In the genomic region with DNA sequence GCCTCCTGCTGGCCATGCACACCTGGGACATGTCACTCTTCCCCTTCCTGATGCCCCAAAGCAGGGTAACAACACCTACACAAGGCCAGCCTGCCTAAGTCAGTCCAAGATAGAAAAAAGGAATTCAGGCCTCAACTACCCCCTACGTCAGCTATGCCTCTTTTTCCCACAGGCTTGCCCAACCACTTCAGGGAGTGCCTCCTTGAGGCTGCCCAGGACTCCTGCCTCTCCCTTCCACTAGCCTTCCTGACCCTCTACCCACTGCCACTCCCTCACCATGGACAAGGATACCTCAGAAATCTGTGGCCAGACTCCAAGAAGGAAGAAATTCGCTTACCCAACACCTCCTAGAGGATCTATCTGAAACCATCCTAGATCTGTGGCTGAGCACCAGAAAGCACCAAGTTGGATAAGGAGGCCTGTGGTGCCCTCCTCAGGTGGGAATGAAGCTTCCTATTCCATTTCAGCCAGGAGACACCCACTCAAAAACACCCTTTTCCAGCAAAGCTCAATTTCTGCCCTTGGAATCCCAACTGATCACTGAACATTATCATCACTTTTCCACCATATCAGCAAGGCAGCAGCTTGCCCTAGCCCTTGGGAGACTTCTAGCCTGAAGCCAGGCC, we compare ENCODE assay signal across 9 cellular contexts. TPM values are rescaled to one million over a fixed set of nuclear protein-coding genes. Genes with fewer than 3 reads are reported as not detected.
DNase-seq lines count a peak whose midpoint lies in the region; ATAC-seq, FAIRE-seq and TF ChIP-seq lines count a peak whose summit lies in the region.
"Had no signal": no experiment of that assay in that cellular context is flagged by ENCODE, and none has a peak within 500 bp of the region (broad histone marks: within the 10 kb centered on the region; RNA-seq: fewer than 3 reads in every experiment).

No MANE protein-coding gene starts in this region.

- TF ChIP-seq EP300 in HepG2 (IDR thresholded peaks at IDR 0.05; ENCODE audit: low read depth in 2 of 2, low read length in 2 of 2) (no peak), HepG2 (CRISPR knock-in tag; IDR thresholded peaks at IDR 0.05; ENCODE audit: borderline replicate concordance) (no peak), upper lobe of left lung (IDR thresholded peaks at IDR 0.05) (no peak)

- no CpG with 5 or more reads among the region's 2 CpGs for WGBS in HepG2 (ENCODE audit: low lambda C conversion rate)
- 38% methylated on average over 2 of the region's 2 CpGs; no CpG with 5 or more reads in 1 of the 2 donors for WGBS in upper lobe of left lung, 2 donors

- H3K9me3 ChIP-seq in HepG2 (ENCODE audit: low read length) (no peaks in the 10 kb centered on the region), upper lobe of left lung (no peaks in the 10 kb centered on the region)

- H3K4me2 ChIP-seq in HepG2 (ENCODE audit: low read depth, low read length), result peak overlapping the region; percentile 95

- CTCF ChIA-PET in HepG2 (lab: Yijun Ruan, JAX; ENCODE audit: low intra/inter-chr PET ratio, low total read pairs), result no interaction called here

- POLR2A ChIA-PET in HepG2 (lab: Yijun Ruan, JAX), result no interaction called here

- peak overlapping the region; percentile 97 for H3K9ac ChIP-seq in HepG2 (ENCODE audit: insufficient read depth, low read depth, low read length)

- intact Hi-C loops in HepG2 (cut with micrococcal nuclease; ENCODE audit: unreplicated experiment), result no loop called here

- H2AFZ ChIP-seq in HepG2 (ENCODE audit: low read length), result no peak overlapping the region

- TF ChIP-seq RAD21 in HepG2 (CRISPR knock-in tag; IDR thresholded peaks at IDR 0.05), result no peak

- H3K27ac Mint-ChIP-seq in activated naive CD4-positive, alpha-beta T cell treated with anti-CD3 and anti-CD28 coated beads, Interleukin-2, amount 50 U/mL, for 24 hours, result peak overlapping the region; percentile 68
- peak overlapping the region; percentile 99 for H3K27ac Mint-ChIP-seq in activated naive CD8-positive, alpha-beta T cell treated with anti-CD3 and anti-CD28 coated beads, Interleukin-2, amount 50 U/mL, for 24 hours

- H3K27me3 Mint-ChIP-seq in activated naive CD4-positive, alpha-beta T cell treated with anti-CD3 and anti-CD28 coated beads, Interleukin-2, amount 50 U/mL, for 24 hours, result no peaks in the 10 kb centered on the region
- no peaks in the 10 kb centered on the region for H3K27me3 Mint-ChIP-seq in activated naive CD8-positive, alpha-beta T cell treated with anti-CD3 and anti-CD28 coated beads, Interleukin-2, amount 50 U/mL, for 24 hours

- BruUV-seq in HepG2 (replicated peaks; lab: Mats Ljungman, UMichigan), result no TSS peak

- H3K79me2 ChIP-seq in HepG2 (ENCODE audit: insufficient read depth, low read length), result peaks cover 50% of the 10 kb centered on the region

- no peak for ATAC-seq in activated naive CD8-positive, alpha-beta T cell treated with anti-CD3 and anti-CD28 coated beads, Interleukin-2, amount 50 U/mL, for 24 hours
- ATAC-seq in HepG2, result peak; percentile 22; the same call in 1 of the 3 replicates
- peak in 1 of 2 donors; percentile 37 for ATAC-seq in upper lobe of left lung (ENCODE audit: low FRiP score in 2 of 2)

- TF ChIP-seq POLR2A in HepG2 (IDR thresholded peaks at IDR 0.05; ENCODE audit: insufficient read depth in 1 of 2, low read depth in 2 of 2, low read length in 2 of 2) (no peak), upper lobe of left lung (IDR thresholded peaks at IDR 0.05) (no peak), H54 (IDR thresholded peaks at IDR 0.05; ENCODE audit: low read depth, low read length) (no peak)

- H3K4me1 ChIP-seq in HepG2 (ENCODE audit: insufficient read depth, low read length) (peaks cover 34% of the 10 kb centered on the region), upper lobe of left lung (peaks cover 15 to 32% (median 23%) of the 10 kb centered on the region in 4 donors)

- peaks cover 28% of the 10 kb centered on the region for H3K4me1 Mint-ChIP-seq in activated naive CD4-positive, alpha-beta T cell treated with anti-CD3 and anti-CD28 coated beads, Interleukin-2, amount 50 U/mL, for 24 hours
- peaks cover 40% of the 10 kb centered on the region for H3K4me1 Mint-ChIP-seq in activated naive CD8-positive, alpha-beta T cell treated with anti-CD3 and anti-CD28 coated beads, Interleukin-2, amount 50 U/mL, for 24 hours

- peak overlapping the region; percentile 97 for H3K4me3 Mint-ChIP-seq in activated naive CD4-positive, alpha-beta T cell treated with anti-CD3 and anti-CD28 coated beads, Interleukin-2, amount 50 U/mL, for 24 hours
- H3K4me3 Mint-ChIP-seq in activated naive CD8-positive, alpha-beta T cell treated with anti-CD3 and anti-CD28 coated beads, Interleukin-2, amount 50 U/mL, for 24 hours, result peak overlapping the region; percentile 92

- H3K36me3 Mint-ChIP-seq in activated naive CD4-positive, alpha-beta T cell treated with anti-CD3 and anti-CD28 coated beads, Interleukin-2, amount 50 U/mL, for 24 hours, result peaks cover 4% of the 10 kb centered on the region
- peaks cover 27% of the 10 kb centered on the region for H3K36me3 Mint-ChIP-seq in activated naive CD8-positive, alpha-beta T cell treated with anti-CD3 and anti-CD28 coated beads, Interleukin-2, amount 50 U/mL, for 24 hours (ENCODE audit: low read depth)

- no peak for DNase-seq in activated naive CD4-positive, alpha-beta T cell treated with Interleukin-2 at 50 U/mL for 16 hours
- no peak for DNase-seq in activated naive CD8-positive, alpha-beta T cell treated with anti-CD3 and anti-CD28 coated beads, Interleukin-2, amount 50 U/mL, for 24 hours
- DNase-seq in HepG2 (ENCODE audit: low spot score) (no peak), upper lobe of left lung (peak in 1 of 2 donors; percentile 55), H54 (ENCODE audit: insufficient read length, low spot score) (no peak), NCI-H446 treated with DMSO at 0.1 percent for 48 hours (lab: John Stamatoyannopoulos, UW) (no peak), SIG-M5 (lab: John Stamatoyannopoulos, UW) (no peak)

- H3K27me3 ChIP-seq in HepG2 (ENCODE audit: control insufficient read depth in 1 of 2, insufficient read depth in 2 of 2, low read length in 2 of 2) (no peaks in the 10 kb centered on the region; a peak in 2 of 5 replicates), upper lobe of left lung (no peaks in the 10 kb centered on the region)

- no peaks in the 10 kb centered on the region for H3K9me3 Mint-ChIP-seq in activated naive CD4-positive, alpha-beta T cell treated with anti-CD3 and anti-CD28 coated beads, Interleukin-2, amount 50 U/mL, for 24 hours
- no peaks in the 10 kb centered on the region for H3K9me3 Mint-ChIP-seq in activated naive CD8-positive, alpha-beta T cell treated with anti-CD3 and anti-CD28 coated beads, Interleukin-2, amount 50 U/mL, for 24 hours

- FAIRE-seq in HepG2 (lab: Jason Lieb, UNC) (peak; percentile 83), H54 (lab: Jason Lieb, UNC) (no peak)
- FAIRE-seq: TTC549 had no signal

- H4K20me1 ChIP-seq in HepG2 (ENCODE audit: insufficient read depth, low read length), result peaks cover 32% of the 10 kb centered on the region

- H3K36me3 ChIP-seq in HepG2 (replicated peaks in 1 of 2; ENCODE audit: control insufficient read depth in 1 of 2, insufficient read depth in 2 of 2, low read length in 2 of 2) (peaks cover 2 to 22% of the 10 kb centered on the region in 2 experiments; a peak in 4 of 5 replicates), upper lobe of left lung (peaks cover 0 to 28% (median 11%) of the 10 kb centered on the region in 4 donors)

- TF ChIP-seq CTCF in HepG2 (CRISPR knock-in tag; IDR thresholded peaks at IDR 0.05) (peak; percentile 37; the same call in 1 of the 2 replicates), upper lobe of left lung (IDR thresholded peaks at IDR 0.05) (peak in 1 of 6 experiments; percentile 13)

- H3K27ac ChIP-seq in HepG2 (ENCODE audit: extremely low read length, insufficient read depth, low read length), result no peak overlapping the region
- H3K27ac ChIP-seq in upper lobe of left lung, result peak overlapping the region in 2 of 4 donors; percentile 11 to 94

- in situ Hi-C loops in HepG2 (cut with HindIII; ENCODE audit: extremely low pct_ligation_motif_present, low pct_unique_long_range_greater_than_20kb), result no loop called here

- H3K4me3 ChIP-seq in HepG2 (replicated peaks in 1 of 3; ENCODE audit: insufficient read depth in 1 of 3, low read depth in 2 of 3, low read length in 3 of 3) (peak overlapping the region; percentile 83 to 89 (median 87)), upper lobe of left lung (peak overlapping the region; percentile 62 to 93 (median 80))

RNA-seq across cellular contexts. Expression of a gene that starts 1.8 kb away (rescaled TPM):
- total RNA-seq in HepG2 (2016; rRNA removed; fragmentation: Illumina TruSeq; extraction: Trizol) (26.0 and 32.5 TPM in 2 replicates), upper lobe of left lung (100 to 1,000 TPM in 3 of 6 donors, 10 to 100 TPM in 3; 79.0 to 171 (median 108) TPM)
- total RNA-seq in HepG2 (2016; cell fraction: cytosol; rRNA removed; fragmentation: Illumina TruSeq; extraction: Trizol; ENCODE audit: low read depth), result 2.3 and 2.5 TPM in 2 replicates
- total RNA-seq in HepG2 (2016; cell fraction: insoluble cytoplasmic fraction; rRNA removed; fragmentation: Illumina TruSeq; extraction: Trizol), result 21.6 and 32.6 TPM in 2 replicates
- 8.3 and 11.1 TPM in 2 replicates for total RNA-seq in HepG2 (2016; cell fraction: membrane; rRNA removed; fragmentation: Illumina TruSeq; extraction: Trizol)
- total RNA-seq in HepG2 (2016; cell fraction: nucleus; rRNA removed; fragmentation: Illumina TruSeq; extraction: Trizol), result 39.7 and 47.1 TPM in 2 replicates
- polyA plus RNA-seq in HepG2 (2011; rRNA removed), result 34.0 and 46.9 TPM in 2 replicates
- 15.0 and 15.5 TPM in 2 replicates for polyA plus RNA-seq in HepG2 (2011; cell fraction: cytosol; rRNA removed)
- 139 and 160 TPM in 2 replicates for polyA plus RNA-seq in HepG2 (2011; cell fraction: nucleus; rRNA removed)
- polyA plus RNA-seq in HepG2 (2012), result 29.4 and 34.1 TPM in 2 replicates
- polyA plus RNA-seq in HepG2 (2016; cell fraction: cytosol; fragmentation: Illumina TruSeq; extraction: Trizol; ENCODE audit: low read depth), result 1.0 and 1.1 TPM in 2 replicates
- polyA plus RNA-seq in HepG2 (2016; cell fraction: insoluble cytoplasmic fraction; fragmentation: Illumina TruSeq; extraction: Trizol; ENCODE audit: low read depth), result 13.6 and 17.4 TPM in 2 replicates
- 1.6 and 2.4 TPM in 2 replicates for polyA plus RNA-seq in HepG2 (2016; cell fraction: membrane; fragmentation: Illumina TruSeq; extraction: Trizol; ENCODE audit: low read depth)
- polyA plus RNA-seq in HepG2 (2016; cell fraction: nucleus; fragmentation: Illumina TruSeq; extraction: Trizol; ENCODE audit: insufficient read depth, low read depth), result 43.2 and 51.6 TPM in 2 replicates
- 109 and 178 TPM in 2 replicates for polyA minus RNA-seq in HepG2 (2011; rRNA and poly(A)+ RNA removed; ENCODE audit: low replicate concordance)
- polyA minus RNA-seq in HepG2 (2011; cell fraction: cytosol; rRNA and poly(A)+ RNA removed), result 36.1 and 38.1 TPM in 2 replicates
- polyA minus RNA-seq in HepG2 (2011; cell fraction: nucleus; rRNA and poly(A)+ RNA removed), result 101 and 105 TPM in 2 replicates

RNA-seq across cellular contexts. Expression of a gene that starts 58.2 kb away (rescaled TPM):
- total RNA-seq in HepG2 (2016; rRNA removed; fragmentation: Illumina TruSeq; extraction: Trizol) (0.13 and 0.17 TPM in 2 replicates), upper lobe of left lung (10 to 100 TPM; 17.5 to 45.1 (median 26.7) TPM)
- total RNA-seq in HepG2 (2016; cell fraction: cytosol; rRNA removed; fragmentation: Illumina TruSeq; extraction: Trizol; ENCODE audit: low read depth), result 0.35 TPM in 1 of 2 replicates, not detected in the other
- total RNA-seq in HepG2 (2016; cell fraction: insoluble cytoplasmic fraction; rRNA removed; fragmentation: Illumina TruSeq; extraction: Trizol), result 0.13 TPM in 1 of 2 replicates, not detected in the other
- total RNA-seq in HepG2 (2016; cell fraction: membrane; rRNA removed; fragmentation: Illumina TruSeq; extraction: Trizol), result 0.37 TPM in 1 of 2 replicates, not detected in the other
- 0.13 TPM in 1 of 2 replicates, not detected in the other for total RNA-seq in HepG2 (2016; cell fraction: nucleus; rRNA removed; fragmentation: Illumina TruSeq; extraction: Trizol)
- polyA plus RNA-seq in HepG2 (2011; rRNA removed), result 0.21 TPM in 1 of 2 replicates, not detected in the other
- polyA plus RNA-seq in HepG2 (2011; cell fraction: cytosol; rRNA removed), result 0.08 TPM in 1 of 2 replicates, not detected in the other
- polyA plus RNA-seq in HepG2 (2011; cell fraction: nucleus; rRNA removed), result 0.05 TPM in 1 of 2 replicates, not detected in the other
- polyA plus RNA-seq in HepG2 (2012), result 0.01 TPM in 1 of 2 replicates, not detected in the other
- polyA plus RNA-seq in HepG2 (2016; cell fraction: cytosol; fragmentation: Illumina TruSeq; extraction: Trizol; ENCODE audit: low read depth), result 0.11 and 0.22 TPM in 2 replicates
- polyA plus RNA-seq in HepG2 (2016; cell fraction: insoluble cytoplasmic fraction; fragmentation: Illumina TruSeq; extraction: Trizol; ENCODE audit: low read depth), result 0.13 TPM in 1 of 2 replicates, not detected in the other
- 0.15 and 0.29 TPM in 2 replicates for polyA plus RNA-seq in HepG2 (2016; cell fraction: membrane; fragmentation: Illumina TruSeq; extraction: Trizol; ENCODE audit: low read depth)
- 0.21 and 0.90 TPM in 2 replicates for polyA plus RNA-seq in HepG2 (2016; cell fraction: nucleus; fragmentation: Illumina TruSeq; extraction: Trizol; ENCODE audit: insufficient read depth, low read depth)
- 25.7 TPM in 1 of 2 replicates, not detected in the other for polyA minus RNA-seq in HepG2 (2011; rRNA and poly(A)+ RNA removed; ENCODE audit: low replicate concordance)
- polyA minus RNA-seq in HepG2 (2011; cell fraction: cytosol; rRNA and poly(A)+ RNA removed), result not detected in 2 replicates
- polyA minus RNA-seq in HepG2 (2011; cell fraction: nucleus; rRNA and poly(A)+ RNA removed), result 0.64 TPM in 1 of 2 replicates, not detected in the other

Comparison
In these comparisons a context has a peak if more than half of its experiments do, and no peak if none do; other contexts are left out.
1. RNA of a gene that starts 58.2 kb away (total RNA-seq): 17.5 to 45.1 TPM in upper lobe of left lung; 0.13 to 0.37 TPM in HepG2; every median in the first group is over 10 times any median in the second.